8 cellular contexts compared by ENCODE assay signal in genomic region chr9:99824378-99825157, GRCh38. TPM values are rescaled to one million over a fixed set of nuclear protein-coding genes. Genes with fewer than 3 reads are reported as not detected.
DNase-seq lines count a peak whose midpoint lies in the region; ATAC-seq and TF ChIP-seq lines count a peak whose summit lies in the region.

No MANE protein-coding gene starts in this region.

- no peak overlapping the region for H3K27ac Mint-ChIP-seq in activated CD4-positive, alpha-beta memory T cell treated with anti-CD3 and anti-CD28 coated beads, Interleukin-2, amount 10 ng/mL, durations not matched to agents 7 days and 5 days

- H2AK5ac ChIP-seq in IMR-90 (ENCODE audit: low read depth, low read length): no peak overlapping the region

- H4K20me1 ChIP-seq in IMR-90 (ENCODE audit: insufficient read depth, low read length): peaks cover 4% of the 10 kb centered on the region

- H3K4me1 ChIP-seq in IMR-90 (ENCODE audit: control insufficient read depth, insufficient read depth, low read length): no peaks in the 10 kb centered on the region
- H3K4me1 ChIP-seq in endocrine pancreas (ENCODE audit: control insufficient read depth, insufficient read depth, low read length): no peaks in the 10 kb centered on the region
- peaks cover 6% of the 10 kb centered on the region for H3K4me1 ChIP-seq in muscle layer of colon (ENCODE audit: insufficient read depth, low read length)
- H3K4me1 ChIP-seq in subcutaneous abdominal adipose tissue (ENCODE audit: control insufficient read depth in 5 of 5, insufficient read depth in 5 of 5, low read length in 5 of 5): peaks cover 0 to 60% (median 52%) of the 10 kb centered on the region in 5 donors

- H3K4me2 ChIP-seq in IMR-90 (ENCODE audit: low read depth, low read length): peak overlapping the region; percentile 88; the same call in 1 of the 2 replicates

- 30% methylated on average over 22 of the region's 56 CpGs; no CpG with 5 or more reads in 1 of the 2 experiments for WGBS in IMR-90 (ENCODE audit: extremely low coverage in 2 of 2, insufficient read length in 1 of 2), 2 experiments

- POLR2A ChIA-PET in IMR-90 (lab: Charles Lee; ENCODE audit: unreplicated experiment): no interaction called here
- POLR2A ChIA-PET in activated CD4-positive, alpha-beta memory T cell treated with anti-CD3 and anti-CD28 coated beads, Interleukin-2, amount 10 ng/mL, durations not matched to agents 7 days and 5 days (lab: Charles Lee): interaction anchor here (0.6 to 2.0 kb wide), 10 partner anchors 17 to 565 kb away, joined by 3 to 8 read pairs (median 3); no protein-coding TSS in a partner anchor

- no peak for TF ChIP-seq POLR2A in IMR-90 (IDR thresholded peaks at IDR 0.05; ENCODE audit: low read depth, low read length)

- in situ Hi-C loops in IMR-90 (cut with MboI; ENCODE audit: low sequenced_read_pairs): loop anchor here (25.0 kb wide), 3 partner anchors 388 to 962 kb away; no protein-coding TSS in a partner anchor

- peak overlapping the region; percentile 78 for H3K4me3 ChIP-seq in IMR-90 (ENCODE audit: insufficient read depth, low read depth, low read length)
- H3K4me3 ChIP-seq in endocrine pancreas (ENCODE audit: control insufficient read depth, insufficient read depth, low read length): no peak overlapping the region
- peak overlapping the region; percentile 92 to 95 for H3K4me3 ChIP-seq in muscle layer of colon (ENCODE audit: low read depth in 1 of 2, low read length in 2 of 2)
- H3K4me3 ChIP-seq in subcutaneous abdominal adipose tissue (ENCODE audit: low read depth in 1 of 5, low read length in 5 of 5): peak overlapping the region; percentile 37 to 94 (median 88)

- H3K79me1 ChIP-seq in IMR-90 (ENCODE audit: low read depth in 1 of 2, low read length in 2 of 2): peaks cover 0 to 14% of the 10 kb centered on the region in 2 experiments; a peak in 1 of 4 replicates

- H2BK15ac ChIP-seq in IMR-90 (ENCODE audit: low read depth, low read length): no peak overlapping the region

- H3K27ac ChIP-seq in IMR-90 (ENCODE audit: insufficient read depth, low read length) (no peak overlapping the region), muscle layer of colon (ENCODE audit: low read depth, low read length) (no peak overlapping the region), subcutaneous abdominal adipose tissue (ENCODE audit: low read depth, low read length) (no peak overlapping the region)

- no peak overlapping the region for H3K56ac ChIP-seq in IMR-90 (ENCODE audit: extremely low read depth, insufficient read depth, low read length)

- H2BK120ac ChIP-seq in IMR-90 (ENCODE audit: low read depth, low read length): no peak overlapping the region

- H3K36me3 Mint-ChIP-seq in activated CD4-positive, alpha-beta memory T cell treated with anti-CD3 and anti-CD28 coated beads, Interleukin-2, amount 10 ng/mL, durations not matched to agents 7 days and 5 days (ENCODE audit: low read depth): peaks cover 6% of the 10 kb centered on the region

- H2BK5ac ChIP-seq in IMR-90 (ENCODE audit: low read depth, low read length, poor library complexity, severe bottlenecking): no peak overlapping the region

- DNase-seq in D341Med (ENCODE audit: low spot score): peak; percentile 70
- no peak for DNase-seq in IMR-90
- DNase-seq in activated CD4-positive, alpha-beta memory T cell treated with anti-CD3 and anti-CD28 coated beads, Interleukin-2, amount 10 ng/mL, durations not matched to agents 7 days and 5 days: peak; percentile 76
- DNase-seq in DMS79 (lab: John Stamatoyannopoulos, UW): no peak

- peaks cover 64% of the 10 kb centered on the region for H3K4me1 Mint-ChIP-seq in activated CD4-positive, alpha-beta memory T cell treated with anti-CD3 and anti-CD28 coated beads, Interleukin-2, amount 10 ng/mL, durations not matched to agents 7 days and 5 days

- H3K9me3 Mint-ChIP-seq in activated CD4-positive, alpha-beta memory T cell treated with anti-CD3 and anti-CD28 coated beads, Interleukin-2, amount 10 ng/mL, durations not matched to agents 7 days and 5 days: no peaks in the 10 kb centered on the region

- H3K18ac ChIP-seq in IMR-90 (ENCODE audit: low read depth, low read length): no peak overlapping the region

- H3K9me3 ChIP-seq in IMR-90 (ENCODE audit: control insufficient read depth, insufficient read depth, low read length) (no peaks in the 10 kb centered on the region), endocrine pancreas (ENCODE audit: control insufficient read depth, low read length) (no peaks in the 10 kb centered on the region), muscle layer of colon (ENCODE audit: low read length) (no peaks in the 10 kb centered on the region), subcutaneous abdominal adipose tissue (ENCODE audit: control insufficient read depth in 5 of 5, low read length in 5 of 5) (peaks cover 0 to 3% (median 0%) of the 10 kb centered on the region in 5 donors)

- H4K5ac ChIP-seq in IMR-90 (ENCODE audit: low read depth, low read length): no peak overlapping the region

- H4K91ac ChIP-seq in IMR-90 (ENCODE audit: insufficient read depth, low read depth, low read length): no peak overlapping the region

- BruUV-seq in IMR-90 (replicated peaks; lab: Mats Ljungman, UMichigan): no TSS peak

- peak overlapping the region; percentile 99 for H2AFZ ChIP-seq in IMR-90 (replicated peaks; ENCODE audit: low read length, poor library complexity)

- H3K27me3 Mint-ChIP-seq in activated CD4-positive, alpha-beta memory T cell treated with anti-CD3 and anti-CD28 coated beads, Interleukin-2, amount 10 ng/mL, durations not matched to agents 7 days and 5 days: peaks cover 56% of the 10 kb centered on the region

- no peak overlapping the region for H3K4ac ChIP-seq in IMR-90 (ENCODE audit: low read depth, low read length)

- intact Hi-C loops in IMR-90 (cut with micrococcal nuclease): loop anchor here (5.0 kb wide), 7 partner anchors 188 to 773 kb away; partner anchors contain the start of gene MSANTD3

- H3K27me3 ChIP-seq in IMR-90 (ENCODE audit: control insufficient read depth, insufficient read depth, low read length): no peaks in the 10 kb centered on the region
- no peaks in the 10 kb centered on the region for H3K27me3 ChIP-seq in endocrine pancreas (ENCODE audit: control insufficient read depth, insufficient read depth, low read length)
- H3K27me3 ChIP-seq in muscle layer of colon (ENCODE audit: control insufficient read depth in 1 of 2, insufficient read depth in 2 of 2, low read length in 2 of 2): peaks cover 9 to 27% of the 10 kb centered on the region in 2 donors
- peaks cover 31 to 59% (median 42%) of the 10 kb centered on the region in 5 donors for H3K27me3 ChIP-seq in subcutaneous abdominal adipose tissue (ENCODE audit: control insufficient read depth in 5 of 5, insufficient read depth in 4 of 5, low read length in 5 of 5)

- peaks cover 8% of the 10 kb centered on the region for H3K36me3 ChIP-seq in IMR-90 (ENCODE audit: control insufficient read depth, insufficient read depth, low read length)
- H3K36me3 ChIP-seq in endocrine pancreas (ENCODE audit: control insufficient read depth, insufficient read depth, low read length): no peaks in the 10 kb centered on the region
- H3K36me3 ChIP-seq in muscle layer of colon (ENCODE audit: insufficient read depth, low read length): peaks cover 5% of the 10 kb centered on the region
- H3K36me3 ChIP-seq in subcutaneous abdominal adipose tissue (ENCODE audit: control insufficient read depth in 5 of 5, insufficient read depth in 5 of 5, low read length in 5 of 5): no peaks in the 10 kb centered on the region

- H3K9me1 ChIP-seq in IMR-90 (ENCODE audit: insufficient read depth, low read length): no peaks in the 10 kb centered on the region; the same call in 1 of the 2 replicates

- H3K9ac ChIP-seq in IMR-90 (ENCODE audit: low read depth, low read length) (peak overlapping the region; percentile 47; the same call in 1 of the 2 replicates), endocrine pancreas (ENCODE audit: control insufficient read depth, insufficient read depth, low read length) (peak overlapping the region; percentile 77), muscle layer of colon (ENCODE audit: low read length) (peak overlapping the region; percentile 49), subcutaneous abdominal adipose tissue (ENCODE audit: low read length in 5 of 5) (peak overlapping the region in 3 of 5 donors; percentile 45 to 59 (median 56))

- H2BK20ac ChIP-seq in IMR-90 (ENCODE audit: low read depth, low read length): no peak overlapping the region

- no peak for ATAC-seq in IMR-90 (ENCODE audit: low read depth)
- no peak for ATAC-seq in HG03097 (IDR thresholded peaks at IDR 0.05; ENCODE audit: low FRiP score, unreplicated experiment)

- no peak overlapping the region for H3K23ac ChIP-seq in IMR-90 (ENCODE audit: low read depth, low read length)

- no peak overlapping the region for H3K14ac ChIP-seq in IMR-90 (replicated peaks; ENCODE audit: low read depth, low read length)

- TF ChIP-seq RAD21 in IMR-90 (IDR thresholded peaks at IDR 0.05; ENCODE audit: low read length): no peak

- peak overlapping the region; percentile 91 for H3K4me3 Mint-ChIP-seq in activated CD4-positive, alpha-beta memory T cell treated with anti-CD3 and anti-CD28 coated beads, Interleukin-2, amount 10 ng/mL, durations not matched to agents 7 days and 5 days

- H4K8ac ChIP-seq in IMR-90 (ENCODE audit: low read depth in 2 of 2, low read length in 2 of 2): no peak overlapping the region

- dilution Hi-C loops in IMR-90 (cut with HindIII; ENCODE audit: low sequenced_read_pairs, unreplicated experiment): no loop called here

- CTCF ChIA-PET in IMR-90 (lab: Yijun Ruan, JAX): interaction anchor here (0.7 to 0.8 kb wide), 2 partner anchors 189 to 1397 kb away, joined by 3 to 7 read pairs; no protein-coding TSS in a partner anchor
- CTCF ChIA-PET in activated CD4-positive, alpha-beta memory T cell treated with anti-CD3 and anti-CD28 coated beads, Interleukin-2, amount 10 ng/mL, durations not matched to agents 7 days and 5 days (lab: Charles Lee): interaction anchor here (0.6 to 2.3 kb wide), 38 partner anchors 11 to 689 kb away, joined by 3 to 13 read pairs (median 4); partner anchors contain the start of gene STX17

- peak; percentile 43 for TF ChIP-seq CTCF in IMR-90 (conservative IDR thresholded peaks at IDR 0.05; ENCODE audit: low read depth, low read length)

- H2AK9ac ChIP-seq in IMR-90 (replicated peaks; ENCODE audit: low read depth, low read length, poor library complexity): no peak overlapping the region

TF ChIP-seq in IMR-90, 13 proteins besides CTCF, POLR2A, EP300 and RAD21:
- TF ChIP-seq CHD1 (IDR thresholded peaks at IDR 0.05; ENCODE audit: low read depth, low read length): 0 out of 2 replicates have a peak, but pooled peaks have one; percentile 42
- no peak for TF ChIP-seq MAFK (IDR thresholded peaks at IDR 0.05; ENCODE audit: low read depth, low read length)
- TF ChIP-seq FOS (IDR thresholded peaks at IDR 0.05; ENCODE audit: low read depth, low read length): no peak

RNA-seq across cellular contexts. Expression of gene NR4A3, which starts 2.9 kb away (rescaled TPM):
- total RNA-seq in IMR-90 (2012; rRNA removed): 0.54 and 1.9 TPM in 2 replicates
- 0.27 and 0.37 TPM in 2 replicates for polyA plus RNA-seq in IMR-90 (2012; rRNA removed)
- polyA plus RNA-seq in IMR-90 (2012; cell fraction: cytosol; rRNA removed): 0.48 and 2.2 TPM in 2 replicates
- 10.7 and 31.9 TPM in 2 replicates for polyA plus RNA-seq in IMR-90 (2012; cell fraction: nucleus; rRNA removed; ENCODE audit: low replicate concordance)
- total RNA-seq in activated CD4-positive, alpha-beta memory T cell treated with anti-CD3 and anti-CD28 coated beads, Interleukin-2, amount 10 ng/mL, durations not matched to agents 7 days and 5 days: 1 to 10 TPM; 3.0 to 3.2 TPM

Comparison
In these comparisons a context has a peak if more than half of its experiments do, and no peak if none do; other contexts are left out.
1. DNase-seq: peak in D341Med (single experiment) and activated CD4-positive, alpha-beta memory T cell treated with anti-CD3 and anti-CD28 coated beads, Interleukin-2, amount 10 ng/mL, durations not matched to agents 7 days and 5 days (single experiment); none in IMR-90 (single experiment) and DMS79 (single experiment).
2. Peak in every context shown above with its lines, with median percentiles within 50 percentile points of each other: H3K9ac ChIP-seq.